Comparison of ENCODE assay signal across 27 cellular contexts in the genomic region with DNA sequence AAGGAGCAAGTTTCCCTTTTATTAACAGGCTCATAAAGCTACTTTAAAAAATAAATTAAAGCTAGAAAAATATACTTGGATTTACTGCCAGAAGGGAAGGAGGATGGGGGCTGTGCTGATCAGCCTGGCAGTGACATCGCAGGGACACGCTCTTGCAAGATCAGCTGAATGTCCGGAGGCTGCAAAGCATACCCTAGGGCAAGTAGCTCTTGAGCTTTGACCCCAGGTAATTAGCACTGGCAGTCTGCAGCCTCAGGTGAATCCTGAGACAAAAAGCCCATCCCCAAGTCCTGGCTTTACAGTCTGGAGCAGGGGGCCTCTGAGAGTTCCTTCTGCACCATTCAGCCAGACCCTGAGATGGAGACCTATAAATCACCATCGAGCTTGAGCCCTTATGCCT.
DNase-seq lines count a peak whose midpoint lies in the region; ATAC-seq, FAIRE-seq and TF ChIP-seq lines count a peak whose summit lies in the region.
"Had no signal": no experiment of that assay in that cellular context is flagged by ENCODE, and none has a peak within 500 bp of the region (broad histone marks: within the 10 kb centered on the region; RNA-seq: fewer than 3 reads in every experiment).

No MANE protein-coding gene starts in this region.

- H3K4me1 ChIP-seq in hepatocyte (ENCODE audit: insufficient read depth): no peaks in the 10 kb centered on the region
- H3K4me1 ChIP-seq in small intestine (ENCODE audit: control insufficient read depth in 2 of 2, insufficient read depth in 1 of 2, low read depth in 1 of 2, low read length in 1 of 2): no peaks in the 10 kb centered on the region
- H3K4me1 ChIP-seq: BE2C, BLaER1 had no signal

- FAIRE-seq in small intestine (lab: Jason Lieb, UNC): no peak
- FAIRE-seq: A204.1, D721Med, G401.6, GM12891, GM19239 had no signal

- H4K20me1 ChIP-seq in hepatocyte (ENCODE audit: insufficient read depth, poor library complexity, severe bottlenecking): no peaks in the 10 kb centered on the region
- H4K20me1 ChIP-seq: BLaER1 had no signal

- H3K4me1 Mint-ChIP-seq in stimulated activated memory B cell treated with anti-CD40 and anti-IgM and Interleukin-4, amounts not matched to agents 10 μg/mL and 1 μg/mL and 100 μg/mL, for 72 hours: no peaks in the 10 kb centered on the region
- no peaks in the 10 kb centered on the region for H3K4me1 Mint-ChIP-seq in Calu3 (ENCODE audit: low read depth, unreplicated experiment)
- H3K4me1 Mint-ChIP-seq: CD14-positive monocyte; CD4-positive, alpha-beta memory T cell; CD4-positive, CD25-positive, alpha-beta regulatory T cell; CD8-positive, alpha-beta memory T cell had no signal

- intact Hi-C loops in Calu3 (cut with micrococcal nuclease; ENCODE audit: unreplicated experiment): no loop called here

- no peaks in the 10 kb centered on the region for H3K36me3 ChIP-seq in hepatocyte (replicated peaks; ENCODE audit: insufficient read depth, low read depth)
- no peaks in the 10 kb centered on the region for H3K36me3 ChIP-seq in small intestine (ENCODE audit: control insufficient read depth in 2 of 2, insufficient read depth in 2 of 2, low read length in 2 of 2)
- H3K36me3 ChIP-seq: BE2C, BLaER1 had no signal

- peak overlapping the region; percentile 39 for H3K4me2 ChIP-seq in hepatocyte
- H3K4me2 ChIP-seq: BLaER1 had no signal

- H3K9me3 Mint-ChIP-seq in stimulated activated memory B cell treated with anti-CD40 and anti-IgM and Interleukin-4, amounts not matched to agents 10 μg/mL and 1 μg/mL and 100 μg/mL, for 72 hours: peaks cover 12% of the 10 kb centered on the region
- no peaks in the 10 kb centered on the region for H3K9me3 Mint-ChIP-seq in Calu3 (ENCODE audit: low read depth, unreplicated experiment)

- 33% methylated on average over 4 of the region's 4 CpGs for WGBS in hepatocyte (ENCODE audit: low lambda C conversion rate, missing lambda C conversion rate)
- 30 to 66% (median 40%) methylated on average over 4 of the region's 4 CpGs for WGBS in small intestine, 3 donors

- H3K4me3 Mint-ChIP-seq in stimulated activated memory B cell treated with anti-CD40 and anti-IgM and Interleukin-4, amounts not matched to agents 10 μg/mL and 1 μg/mL and 100 μg/mL, for 72 hours: no peak overlapping the region
- H3K4me3 Mint-ChIP-seq in Calu3 (ENCODE audit: low read depth, unreplicated experiment): no peak overlapping the region
- H3K4me3 Mint-ChIP-seq: CD14-positive monocyte; CD4-positive, CD25-positive, alpha-beta regulatory T cell; CD8-positive, alpha-beta memory T cell had no signal

- H3K9me2 ChIP-seq in hepatocyte (replicated peaks; ENCODE audit: insufficient read depth): no peaks in the 10 kb centered on the region

- H3K9me3 ChIP-seq in hepatocyte (ENCODE audit: low read depth) (no peaks in the 10 kb centered on the region), small intestine (ENCODE audit: control insufficient read depth, low read depth) (no peaks in the 10 kb centered on the region)
- H3K9me3 ChIP-seq: BE2C, BLaER1 had no signal

- H3K27ac ChIP-seq in hepatocyte (no peak overlapping the region), small intestine (ENCODE audit: low read depth in 1 of 2, low read length in 1 of 2) (no peak overlapping the region)
- H3K27ac ChIP-seq: 22Rv1, BLaER1 had no signal

- no peaks in the 10 kb centered on the region for H3K36me3 Mint-ChIP-seq in stimulated activated memory B cell treated with anti-CD40 and anti-IgM and Interleukin-4, amounts not matched to agents 10 μg/mL and 1 μg/mL and 100 μg/mL, for 72 hours
- H3K36me3 Mint-ChIP-seq in Calu3 (ENCODE audit: insufficient read depth, unreplicated experiment): no peaks in the 10 kb centered on the region
- H3K36me3 Mint-ChIP-seq: CD14-positive monocyte; CD4-positive, alpha-beta memory T cell; CD4-positive, CD25-positive, alpha-beta regulatory T cell; CD8-positive, alpha-beta memory T cell had no signal

- no peak overlapping the region for H3K4me3 ChIP-seq in hepatocyte
- no peak overlapping the region for H3K4me3 ChIP-seq in small intestine (ENCODE audit: low read depth in 1 of 2, low read length in 2 of 2)
- H3K4me3 ChIP-seq: BLaER1 had no signal

- no peak overlapping the region for H3K27ac Mint-ChIP-seq in stimulated activated memory B cell treated with anti-CD40 and anti-IgM and Interleukin-4, amounts not matched to agents 10 μg/mL and 1 μg/mL and 100 μg/mL, for 72 hours
- H3K27ac Mint-ChIP-seq in Calu3 (ENCODE audit: unreplicated experiment): no peak overlapping the region
- H3K27ac Mint-ChIP-seq: CD14-positive monocyte; CD4-positive, alpha-beta memory T cell; CD4-positive, CD25-positive, alpha-beta regulatory T cell had no signal

- H3K27me3 Mint-ChIP-seq in stimulated activated memory B cell treated with anti-CD40 and anti-IgM and Interleukin-4, amounts not matched to agents 10 μg/mL and 1 μg/mL and 100 μg/mL, for 72 hours: no peaks in the 10 kb centered on the region
- H3K27me3 Mint-ChIP-seq in Calu3 (ENCODE audit: unreplicated experiment): peaks cover 42% of the 10 kb centered on the region
- H3K27me3 Mint-ChIP-seq: CD4-positive, CD25-positive, alpha-beta regulatory T cell had no signal

- DNase-seq in NCI-H748 (lab: John Stamatoyannopoulos, UW; ENCODE audit: unreplicated experiment): peak; percentile 23
- no peak for DNase-seq in NCI-H748 treated with DMSO at 0.1 percent for 48 hours (lab: John Stamatoyannopoulos, UW)
- peak; percentile 7 for DNase-seq in hepatocyte (ENCODE audit: low spot score)
- DNase-seq in left kidney (ENCODE audit: low read depth, low spot score): peak; percentile 9
- DNase-seq in small intestine: peak; percentile 59
- no peak for DNase-seq in OCI-M1 (lab: John Stamatoyannopoulos, UW)
- no peak for DNase-seq in Calu3
- DNase-seq: ACHN; BE2C; C1 segment of cervical spinal cord; CD4-positive, alpha-beta memory T cell; CD4-positive, CD25-positive, alpha-beta regulatory T cell; CD8-positive, alpha-beta memory T cell; COR-L47; DMS79; DND-41; EL; GF-D8 had no signal

- H3K79me2 ChIP-seq in hepatocyte: no peaks in the 10 kb centered on the region

- H3K27me3 ChIP-seq in hepatocyte (no peaks in the 10 kb centered on the region), small intestine (ENCODE audit: control insufficient read depth in 2 of 2, insufficient read depth in 2 of 2, low read length in 2 of 2) (peaks cover 0 to 5% of the 10 kb centered on the region in 2 donors)
- H3K27me3 ChIP-seq: BE2C, BLaER1 had no signal

- CTCF ChIA-PET in Calu3 (lab: Charles Lee): no interaction called here

- no peak for ATAC-seq in stimulated activated memory B cell treated with anti-CD40 and anti-IgM and Interleukin-4, amounts not matched to agents 10 μg/mL and 1 μg/mL and 100 μg/mL, for 72 hours

- H2AFZ ChIP-seq in hepatocyte: peak overlapping the region; percentile 7

- no peak for TF ChIP-seq CTCF in hepatocyte (IDR thresholded peaks at IDR 0.05; ENCODE audit: poor library complexity)
- no peak for TF ChIP-seq CTCF in Calu3 (IDR thresholded peaks at IDR 0.05; ENCODE audit: unreplicated experiment)

- BruUV-seq in Calu3 (replicated peaks; lab: Mats Ljungman, UMichigan): no TSS peak

Comparison
In these comparisons a context has a peak if more than half of its experiments do, and no peak if none do; other contexts are left out.
1. DNase-seq: peak in NCI-H748 (single experiment), hepatocyte (single experiment), left kidney (single experiment) and small intestine (single experiment); none in NCI-H748 treated with DMSO at 0.1 percent for 48 hours (single experiment), OCI-M1 (single experiment) and Calu3 (single experiment).